Comparison of ENCODE assay signal across 19 cellular contexts in genomic region chr2:71699428-71699827, GRCh38.
"Had no signal": no experiment of that assay in that cellular context is flagged by ENCODE, and none has a peak within 500 bp of the region (broad histone marks: within the 10 kb centered on the region; RNA-seq: fewer than 3 reads in every experiment).

No MANE protein-coding gene starts in this region.

- H3K9me3 Mint-ChIP-seq: activated naive CD4-positive, alpha-beta T cell treated with anti-CD3 and anti-CD28 coated beads, Interleukin-2, amount 50 U/mL, for 24 hours; activated T-helper 17 cell treated with anti-CD3 and anti-CD28 coated beads, Interleukin-2, amount 50 U/mL, for 72 hours; dendritic cell treated with granulocyte-macrophage colony-stimulating factor and Interleukin-4, amounts not matched to agents 40 ng/mL and 50 ng/mL, for 4 days; effector memory CD8-positive, alpha-beta T cell; neural crest cell had no signal

- H3K4me1 Mint-ChIP-seq: activated naive CD4-positive, alpha-beta T cell treated with anti-CD3 and anti-CD28 coated beads, Interleukin-2, amount 50 U/mL, for 24 hours; activated T-helper 17 cell treated with anti-CD3 and anti-CD28 coated beads, Interleukin-2, amount 50 U/mL, for 72 hours; immature natural killer cell had no signal

- H3K4me1 ChIP-seq: foreskin keratinocyte, upper lobe of left lung had no signal

- H3K36me3 ChIP-seq: brain microvascular endothelial cell, ovary, upper lobe of left lung had no signal

- H3K27me3 ChIP-seq: brain microvascular endothelial cell, ovary, upper lobe of left lung had no signal

- H3K27ac ChIP-seq: brain microvascular endothelial cell, foreskin keratinocyte, ovary, upper lobe of left lung had no signal

- H3K4me3 ChIP-seq: ovary, upper lobe of left lung had no signal

- ATAC-seq: activated T-helper 17 cell treated with anti-CD3 and anti-CD28 coated beads, Interleukin-2, amount 50 U/mL, for 72 hours; effector memory CD8-positive, alpha-beta T cell; foreskin keratinocyte; stimulated activated naive CD8-positive, alpha-beta T cell treated with anti-CD3 and anti-CD28 coated beads, Interleukin-15, Interleukin-2, amounts not matched to agents 100 U/mL and 50 U/mL, for 24 hours had no signal

- H3K27ac Mint-ChIP-seq: activated naive CD4-positive, alpha-beta T cell treated with anti-CD3 and anti-CD28 coated beads, Interleukin-2, amount 50 U/mL, for 24 hours; activated T-helper 17 cell treated with anti-CD3 and anti-CD28 coated beads, Interleukin-2, amount 50 U/mL, for 72 hours; dendritic cell treated with granulocyte-macrophage colony-stimulating factor and Interleukin-4, amounts not matched to agents 40 ng/mL and 50 ng/mL, for 4 days; effector memory CD8-positive, alpha-beta T cell; immature natural killer cell had no signal

- DNase-seq: activated CD4-positive, alpha-beta T cell treated with anti-CD3 and anti-CD28 coated beads, Interleukin-2, amount 50 U/mL, for 1 hour; amniotic stem cell; brain microvascular endothelial cell; cerebellar nuclear complex; effector memory CD8-positive, alpha-beta T cell; foreskin keratinocyte; immature natural killer cell; retina; small intestine; stimulated activated CD4-positive, alpha-beta T cell treated with anti-CD3 and anti-CD28 coated beads, Interleukin-4, amount 100 ng/mL, for 4 hours; stimulated activated CD8-positive, alpha-beta memory T cell treated with anti-CD3 and anti-CD28 coated beads, Interleukin-4, amount 100 ng/mL, for 48 hours; stimulated activated naive CD8-positive, alpha-beta T cell treated with anti-CD3 and anti-CD28 coated beads, Interleukin-15, Interleukin-2, amounts not matched to agents 100 U/mL and 50 U/mL, for 24 hours; SW 1271 had no signal

- H3K4me3 Mint-ChIP-seq: activated naive CD4-positive, alpha-beta T cell treated with anti-CD3 and anti-CD28 coated beads, Interleukin-2, amount 50 U/mL, for 24 hours; activated T-helper 17 cell treated with anti-CD3 and anti-CD28 coated beads, Interleukin-2, amount 50 U/mL, for 72 hours; dendritic cell treated with granulocyte-macrophage colony-stimulating factor and Interleukin-4, amounts not matched to agents 40 ng/mL and 50 ng/mL, for 4 days; effector memory CD8-positive, alpha-beta T cell; immature natural killer cell; neural crest cell had no signal

- H3K36me3 Mint-ChIP-seq: activated naive CD4-positive, alpha-beta T cell treated with anti-CD3 and anti-CD28 coated beads, Interleukin-2, amount 50 U/mL, for 24 hours; immature natural killer cell had no signal

- H3K9me3 ChIP-seq: ovary, upper lobe of left lung had no signal
